In the genomic region with DNA sequence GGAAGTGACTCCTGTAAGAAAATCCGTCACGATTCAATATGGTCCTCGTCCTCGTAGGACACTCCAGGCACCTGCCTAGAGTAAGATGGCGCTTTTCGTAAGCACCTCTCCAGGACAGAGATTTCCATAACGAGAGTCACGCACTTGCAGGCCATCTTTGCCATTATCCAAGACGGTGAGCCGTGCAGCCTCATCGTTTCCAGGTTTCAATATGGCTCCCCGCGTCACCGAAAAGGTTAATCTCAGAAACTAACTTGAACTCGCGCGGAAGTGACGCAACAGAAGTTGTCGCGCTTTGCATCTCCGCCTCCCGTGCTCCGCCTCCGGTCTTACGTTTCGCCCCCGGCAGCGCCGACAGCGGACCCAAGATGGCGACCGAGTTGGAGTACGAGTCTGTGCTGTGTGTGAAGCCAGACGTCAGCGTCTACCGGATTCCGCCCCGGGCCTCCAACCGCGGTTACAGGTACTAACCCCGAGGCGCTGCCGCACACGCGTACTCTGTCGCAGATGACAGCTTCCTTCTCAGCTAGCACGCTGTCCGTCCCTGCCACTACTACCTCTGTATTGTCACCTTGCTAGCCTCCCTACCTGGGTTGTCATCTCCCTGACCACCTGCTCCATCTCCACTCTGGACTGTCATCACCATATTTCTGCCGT, we compare ENCODE assay signal across 8 cellular contexts. TPM values are rescaled to one million over a fixed set of nuclear protein-coding genes. Genes with fewer than 3 reads are reported as not detected.
DNase-seq lines count a peak whose midpoint lies in the region; ATAC-seq and TF ChIP-seq lines count a peak whose summit lies in the region.

TSS of gene NECAP1 (plus strand) at position 354 of the 657 bp plus-strand sequence. CDS start at position 369, 15 bp downstream.

- H3K9ac ChIP-seq in mucosa of stomach (ENCODE audit: low read length) = peak within 1 kb of the TSS; percentile 95

- in situ Hi-C loops in KBM-7 (cut with MboI; ENCODE audit: low pct_unique_long_range_greater_than_20kb, low sequenced_read_pairs) (no loop called here), Panc1 (cut with HindIII; ENCODE audit: low pct_unique_long_range_greater_than_20kb, low sequenced_read_pairs) (no loop called here)

- peaks cover 9% of the 10 kb centered on the region for H3K36me3 Mint-ChIP-seq in activated T-cell treated with anti-CD3 and anti-CD28 coated beads, Interleukin-2, amount 50 U/mL, for 4 hours (ENCODE audit: insufficient read depth)

- H3K4me1 ChIP-seq in Panc1 (ENCODE audit: control insufficient read depth, insufficient read depth, low read length) (no peaks in the 10 kb centered on the region), esophagus (ENCODE audit: control insufficient read depth in 2 of 2, insufficient read depth in 2 of 2, low read length in 1 of 2) (peaks cover 0 to 3% of the 10 kb centered on the region in 2 donors), mucosa of stomach (ENCODE audit: control insufficient read depth, insufficient read depth, low read length) (peaks cover 9% of the 10 kb centered on the region)

- ATAC-seq in GM21717 (IDR thresholded peaks at IDR 0.05; ENCODE audit: unreplicated experiment) = peak; percentile 89
- peak; percentile 97 for ATAC-seq in Panc1
- peak; percentile 90 to 93 for ATAC-seq in activated T-cell treated with anti-CD3 and anti-CD28 coated beads, Interleukin-2, amount 50 U/mL, for 4 hours

- peak within 1 kb of the TSS; percentile 91 to 93 for H3K4me3 ChIP-seq in Panc1 (ENCODE audit: low read depth in 2 of 2, low read length in 2 of 2)
- H3K4me3 ChIP-seq in esophagus (ENCODE audit: low read depth in 1 of 2, low read length in 2 of 2) = peak within 1 kb of the TSS; percentile 74 to 79
- H3K4me3 ChIP-seq in mucosa of stomach (ENCODE audit: low read length) = peak within 1 kb of the TSS; percentile 73

- no peaks in the 10 kb centered on the region for H3K9me3 Mint-ChIP-seq in activated T-cell treated with anti-CD3 and anti-CD28 coated beads, Interleukin-2, amount 50 U/mL, for 4 hours

- peaks cover 75% of the 10 kb centered on the region for H3K4me1 Mint-ChIP-seq in activated T-cell treated with anti-CD3 and anti-CD28 coated beads, Interleukin-2, amount 50 U/mL, for 4 hours (ENCODE audit: low read depth)

- WGBS in esophagus, 2 donors = 0% methylated on average over 49 of the region's 49 CpGs

- H3K27ac ChIP-seq in Panc1 (ENCODE audit: low read length) (peak within 1 kb of the TSS; percentile 96), esophagus (ENCODE audit: low read depth in 2 of 2, low read length in 1 of 2) (peak within 1 kb of the TSS; percentile 91 to 99)

- CTCF ChIA-PET in Panc1 (lab: Charles Lee) = no interaction called here

- no peaks in the 10 kb centered on the region for H3K9me3 ChIP-seq in Panc1 (ENCODE audit: control insufficient read depth, insufficient read depth, low read depth, low read length)
- no peaks in the 10 kb centered on the region for H3K9me3 ChIP-seq in esophagus (ENCODE audit: control insufficient read depth in 2 of 2, insufficient read depth in 1 of 2, low read depth in 1 of 2, low read length in 1 of 2)
- H3K9me3 ChIP-seq in mucosa of stomach (ENCODE audit: control insufficient read depth, low read length) = no peaks in the 10 kb centered on the region

- H3K27me3 ChIP-seq in Panc1 (ENCODE audit: control insufficient read depth, insufficient read depth, low read length) (no peaks in the 10 kb centered on the region), esophagus (ENCODE audit: control insufficient read depth in 1 of 2, insufficient read depth in 2 of 2, low read length in 2 of 2) (no peaks in the 10 kb centered on the region), mucosa of stomach (ENCODE audit: control insufficient read depth, insufficient read depth, low read length) (no peaks in the 10 kb centered on the region)

- TF ChIP-seq CTCF in Panc1 (IDR thresholded peaks at IDR 0.05) = no peak

- H3K36me3 ChIP-seq in Panc1 (ENCODE audit: control insufficient read depth, insufficient read depth, low read length) (peaks cover 4% of the 10 kb centered on the region; the same call in 1 of the 2 replicates), esophagus (ENCODE audit: control insufficient read depth in 2 of 2, insufficient read depth in 2 of 2, low read length in 1 of 2) (no peaks in the 10 kb centered on the region), mucosa of stomach (ENCODE audit: control insufficient read depth, insufficient read depth, low read length) (no peaks in the 10 kb centered on the region)

- DNase-seq in DMS153 treated with DMSO at 0.1 percent for 48 hours (lab: John Stamatoyannopoulos, UW; ENCODE audit: unreplicated experiment) (peak; percentile 92), KBM-7 (peak; percentile 96), Panc1 (ENCODE audit: low read depth, low spot score) (peak; percentile 77)
- DNase-seq in activated T-cell treated with anti-CD3 and anti-CD28 coated beads, Interleukin-2, amount 50 U/mL, for 4 hours = peak; percentile 91
- peak; percentile 88 to 89 for DNase-seq in stimulated activated CD8-positive, alpha-beta memory T cell treated with anti-CD3 and anti-CD28 coated beads, Interleukin-7, amount 100 ng/mL, for 1 hour (ENCODE audit: low read depth in 2 of 2)

- POLR2A ChIA-PET in Panc1 (lab: Charles Lee) = interaction anchor here (0.6 kb wide), 1 partner anchor 44 kb away, joined by 3 read pairs; no protein-coding TSS in a partner anchor

- H3K27me3 Mint-ChIP-seq in activated T-cell treated with anti-CD3 and anti-CD28 coated beads, Interleukin-2, amount 50 U/mL, for 4 hours (ENCODE audit: low read depth) = no peaks in the 10 kb centered on the region

- peak within 1 kb of the TSS; percentile 100 for H3K4me3 Mint-ChIP-seq in activated T-cell treated with anti-CD3 and anti-CD28 coated beads, Interleukin-2, amount 50 U/mL, for 4 hours

- intact Hi-C loops in Panc1 (cut with micrococcal nuclease; ENCODE audit: unreplicated experiment) = no loop called here

- no TSS peak for BruUV-seq in Panc1 (replicated peaks; lab: Mats Ljungman, UMichigan)

RNA-seq across cellular contexts. Expression of gene NECAP1, which starts in this region (rescaled TPM):
- total RNA-seq in Panc1 (2021; ENCODE audit: unreplicated experiment) = 14.9 TPM
- polyA plus RNA-seq in Panc1 (2012; ENCODE audit: insufficient read length) = 10.0 TPM
- 10 to 100 TPM; 41.6 to 49.5 (median 42.0) TPM for total RNA-seq in activated T-cell treated with anti-CD3 and anti-CD28 coated beads, Interleukin-2, amount 50 U/mL, for 4 hours
- polyA plus RNA-seq in esophagus = 10 to 100 TPM; 12.0 to 12.1 TPM

Comparison
In these comparisons a context has a peak if more than half of its experiments do, and no peak if none do; other contexts are left out.
1. Peak in every context shown above with its lines: DNase-seq, ATAC-seq, H3K4me3 ChIP-seq and H3K27ac ChIP-seq.